Comparison of ENCODE assay signal across 1 cellular context in the genomic region with DNA sequence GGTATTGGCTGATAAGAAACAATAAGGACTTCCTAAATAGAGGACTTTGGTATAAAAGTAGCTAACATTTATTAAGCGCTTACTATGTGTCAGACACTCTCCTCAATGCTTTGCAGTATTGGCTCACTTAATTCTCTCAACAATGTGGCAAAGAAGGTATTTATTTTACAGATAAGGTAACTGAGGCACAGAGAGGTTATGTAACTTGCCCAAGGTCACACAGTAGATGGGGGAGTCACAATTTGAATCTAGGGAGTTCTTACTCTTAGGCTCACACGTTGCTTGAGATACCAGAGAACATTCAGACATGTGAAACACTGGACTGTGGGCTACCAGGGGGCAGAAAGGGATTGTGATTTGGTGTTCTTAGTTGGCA.
TF ChIP-seq lines count a peak whose summit lies in the region.

No MANE protein-coding gene starts in this region.

TF ChIP-seq in HCT116, 20 proteins besides CTCF, POLR2A, EP300 and RAD21:
- TF ChIP-seq, protein P1, sequence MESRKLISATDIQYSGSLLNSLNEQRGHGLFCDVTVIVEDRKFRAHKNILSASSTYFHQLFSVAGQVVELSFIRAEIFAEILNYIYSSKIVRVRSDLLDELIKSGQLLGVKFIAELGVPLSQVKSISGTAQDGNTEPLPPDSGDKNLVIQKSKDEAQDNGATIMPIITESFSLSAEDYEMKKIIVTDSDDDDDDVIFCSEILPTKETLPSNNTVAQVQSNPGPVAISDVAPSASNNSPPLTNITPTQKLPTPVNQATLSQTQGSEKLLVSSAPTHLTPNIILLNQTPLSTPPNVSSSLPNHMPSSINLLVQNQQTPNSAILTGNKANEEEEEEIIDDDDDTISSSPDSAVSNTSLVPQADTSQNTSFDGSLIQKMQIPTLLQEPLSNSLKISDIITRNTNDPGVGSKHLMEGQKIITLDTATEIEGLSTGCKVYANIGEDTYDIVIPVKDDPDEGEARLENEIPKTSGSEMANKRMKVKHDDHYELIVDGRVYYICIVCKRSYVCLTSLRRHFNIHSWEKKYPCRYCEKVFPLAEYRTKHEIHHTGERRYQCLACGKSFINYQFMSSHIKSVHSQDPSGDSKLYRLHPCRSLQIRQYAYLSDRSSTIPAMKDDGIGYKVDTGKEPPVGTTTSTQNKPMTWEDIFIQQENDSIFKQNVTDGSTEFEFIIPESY (IDR thresholded peaks at IDR 0.05; ENCODE audit: extremely low read depth, insufficient replicate concordance, low read length) = no peak
- no peak for TF ChIP-seq CEBPB (IDR thresholded peaks at IDR 0.05; ENCODE audit: low read depth)
- TF ChIP-seq CBX3 (IDR thresholded peaks at IDR 0.05; ENCODE audit: low read depth) = no peak
- TF ChIP-seq SIN3A (IDR thresholded peaks at IDR 0.05; ENCODE audit: low read depth) = no peak
- TF ChIP-seq, protein P2, sequence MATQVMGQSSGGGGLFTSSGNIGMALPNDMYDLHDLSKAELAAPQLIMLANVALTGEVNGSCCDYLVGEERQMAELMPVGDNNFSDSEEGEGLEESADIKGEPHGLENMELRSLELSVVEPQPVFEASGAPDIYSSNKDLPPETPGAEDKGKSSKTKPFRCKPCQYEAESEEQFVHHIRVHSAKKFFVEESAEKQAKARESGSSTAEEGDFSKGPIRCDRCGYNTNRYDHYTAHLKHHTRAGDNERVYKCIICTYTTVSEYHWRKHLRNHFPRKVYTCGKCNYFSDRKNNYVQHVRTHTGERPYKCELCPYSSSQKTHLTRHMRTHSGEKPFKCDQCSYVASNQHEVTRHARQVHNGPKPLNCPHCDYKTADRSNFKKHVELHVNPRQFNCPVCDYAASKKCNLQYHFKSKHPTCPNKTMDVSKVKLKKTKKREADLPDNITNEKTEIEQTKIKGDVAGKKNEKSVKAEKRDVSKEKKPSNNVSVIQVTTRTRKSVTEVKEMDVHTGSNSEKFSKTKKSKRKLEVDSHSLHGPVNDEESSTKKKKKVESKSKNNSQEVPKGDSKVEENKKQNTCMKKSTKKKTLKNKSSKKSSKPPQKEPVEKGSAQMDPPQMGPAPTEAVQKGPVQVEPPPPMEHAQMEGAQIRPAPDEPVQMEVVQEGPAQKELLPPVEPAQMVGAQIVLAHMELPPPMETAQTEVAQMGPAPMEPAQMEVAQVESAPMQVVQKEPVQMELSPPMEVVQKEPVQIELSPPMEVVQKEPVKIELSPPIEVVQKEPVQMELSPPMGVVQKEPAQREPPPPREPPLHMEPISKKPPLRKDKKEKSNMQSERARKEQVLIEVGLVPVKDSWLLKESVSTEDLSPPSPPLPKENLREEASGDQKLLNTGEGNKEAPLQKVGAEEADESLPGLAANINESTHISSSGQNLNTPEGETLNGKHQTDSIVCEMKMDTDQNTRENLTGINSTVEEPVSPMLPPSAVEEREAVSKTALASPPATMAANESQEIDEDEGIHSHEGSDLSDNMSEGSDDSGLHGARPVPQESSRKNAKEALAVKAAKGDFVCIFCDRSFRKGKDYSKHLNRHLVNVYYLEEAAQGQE (IDR thresholded peaks at IDR 0.05; ENCODE audit: low read depth) = no peak
- TF ChIP-seq YY1 (IDR thresholded peaks at IDR 0.05; ENCODE audit: extremely low read depth, insufficient replicate concordance, low read depth, low read length) = no peak
- TF ChIP-seq, protein P3, sequence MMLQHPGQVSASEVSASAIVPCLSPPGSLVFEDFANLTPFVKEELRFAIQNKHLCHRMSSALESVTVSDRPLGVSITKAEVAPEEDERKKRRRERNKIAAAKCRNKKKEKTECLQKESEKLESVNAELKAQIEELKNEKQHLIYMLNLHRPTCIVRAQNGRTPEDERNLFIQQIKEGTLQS (IDR thresholded peaks at IDR 0.05) = no peak
